ENCODE assay signal across 8 cellular contexts in genomic region chr21:38958940-38959685, GRCh38.
DNase-seq lines count a peak whose midpoint lies in the region; ATAC-seq and TF ChIP-seq lines count a peak whose summit lies in the region.

No MANE protein-coding gene starts in this region.

- no peak for TF ChIP-seq POLR2A in breast epithelium (IDR thresholded peaks at IDR 0.05)

- no peak for DNase-seq in AG04450 (ENCODE audit: low read depth, low spot score)
- peak; percentile 11 to 17 for DNase-seq in Kasumi-1 (lab: John Stamatoyannopoulos, UW)
- no peak for DNase-seq in breast epithelium (ENCODE audit: low spot score in 2 of 2)
- DNase-seq in lower lobe of right lung, result no peak
- no peak for DNase-seq in NCI-H524 treated with DMSO at 0.1 percent for 48 hours (lab: John Stamatoyannopoulos, UW)
- no peak for DNase-seq in iPS-NIHi7 (ENCODE audit: extremely low spot score)

- H3K9me3 ChIP-seq in AG04450 (ENCODE audit: control insufficient read depth, insufficient read depth, low read length) (peaks cover 15% of the 10 kb centered on the region), breast epithelium (no peaks in the 10 kb centered on the region), lower lobe of right lung (no peaks in the 10 kb centered on the region)

- POLR2A ChIA-PET in AG04450 (lab: Yijun Ruan, JAX), result interaction anchor here (0.6 to 1.8 kb wide), 5 partner anchors 19 to 154 kb away, joined by 3 to 4 read pairs (median 3); partner anchors contain the start of gene ETS2

- H3K27me3 ChIP-seq in AG04450 (ENCODE audit: control insufficient read depth, insufficient read depth, low read length), result no peaks in the 10 kb centered on the region
- H3K27me3 ChIP-seq in breast epithelium, result no peaks in the 10 kb centered on the region
- H3K27me3 ChIP-seq in lower lobe of right lung (ENCODE audit: low read depth), result no peaks in the 10 kb centered on the region

- CTCF ChIA-PET in AG04450 (lab: Charles Lee), result no interaction called here

- intact Hi-C loops in breast epithelium (cut with DNase I; ENCODE audit: low total_unique reads) (no loop called here), lower lobe of right lung (cut with DNase I) (no loop called here)

- H3K4me3 ChIP-seq in AG04450 (ENCODE audit: low read depth, low read length) (no peak overlapping the region), breast epithelium (no peak overlapping the region), lower lobe of right lung (no peak overlapping the region)

- H3K27ac ChIP-seq in AG04450 (ENCODE audit: low read depth, low read length) (peak overlapping the region; percentile 62), breast epithelium (peak overlapping the region; percentile 62 to 85), lower lobe of right lung (peak overlapping the region; percentile 81)

- peak; percentile 70 to 73 for ATAC-seq in lower lobe of right lung
- ATAC-seq in GM19452 (IDR thresholded peaks at IDR 0.05; ENCODE audit: unreplicated experiment), result no peak
- ATAC-seq in GM21723 (IDR thresholded peaks at IDR 0.05; ENCODE audit: unreplicated experiment), result no peak

- no peak for TF ChIP-seq CTCF in AG04450 (IDR thresholded peaks at IDR 0.05; ENCODE audit: low read depth, low read length)
- TF ChIP-seq CTCF in breast epithelium (IDR thresholded peaks at IDR 0.05), result no peak
- no peak for TF ChIP-seq CTCF in lower lobe of right lung (IDR thresholded peaks at IDR 0.05)

- no peaks in the 10 kb centered on the region for H3K4me1 ChIP-seq in breast epithelium
- peaks cover 33% of the 10 kb centered on the region for H3K4me1 ChIP-seq in lower lobe of right lung

- H3K36me3 ChIP-seq in breast epithelium (no peaks in the 10 kb centered on the region), lower lobe of right lung (no peaks in the 10 kb centered on the region)

Comparison
In these comparisons a context has a peak if more than half of its experiments do, and no peak if none do; other contexts are left out.
1. DNase-seq: peak in Kasumi-1 (2 of 2); none in AG04450 (single experiment), breast epithelium (0 of 2), lower lobe of right lung (single experiment), NCI-H524 treated with DMSO at 0.1 percent for 48 hours (single experiment) and iPS-NIHi7 (single experiment).
2. ATAC-seq: peak in lower lobe of right lung (2 of 2); none in GM19452 (single experiment) and GM21723 (single experiment).
3. Peak in every context shown above with its lines, with median percentiles within 50 percentile points of each other: H3K27ac ChIP-seq.